In the genomic region with DNA sequence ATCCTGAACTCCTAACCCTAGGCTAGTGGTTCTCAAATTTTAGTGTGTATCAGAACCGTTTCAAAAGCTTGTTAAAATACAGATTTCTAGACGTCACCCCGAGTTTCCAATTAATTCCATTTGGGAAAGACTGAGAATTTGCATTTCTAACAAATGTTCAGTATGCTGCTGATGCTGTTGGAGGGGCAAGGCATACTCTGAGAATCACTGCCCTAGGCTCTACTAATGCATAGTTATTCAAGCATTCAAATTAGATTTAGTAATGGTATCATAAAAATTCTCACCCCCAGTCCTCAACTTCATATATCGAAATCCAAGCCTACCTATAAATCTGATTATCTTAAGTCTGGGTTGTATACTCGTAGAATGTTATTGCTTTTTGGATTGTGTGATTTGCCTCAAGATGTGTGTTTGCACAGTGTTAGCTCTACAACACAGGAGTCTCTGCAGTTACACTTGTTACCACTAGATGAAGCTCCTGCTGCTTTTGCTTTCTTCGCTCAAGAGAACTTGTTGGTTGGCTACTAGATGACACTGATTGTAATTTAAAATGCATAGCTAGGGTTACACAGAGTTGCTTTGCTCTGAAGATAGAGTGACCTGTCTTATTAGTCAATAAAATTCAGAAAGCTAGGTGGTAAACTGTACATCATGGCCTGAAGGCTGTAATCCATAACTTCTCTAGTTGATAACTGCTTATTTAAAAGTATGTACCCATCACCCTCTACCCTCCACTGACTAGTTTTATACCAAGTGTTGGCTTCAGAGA, we compare ENCODE assay signal across 8 cellular contexts. TPM values are rescaled to one million over a fixed set of nuclear protein-coding genes. Genes with fewer than 3 reads are reported as not detected.
DNase-seq lines count a peak whose midpoint lies in the region; ATAC-seq and TF ChIP-seq lines count a peak whose summit lies in the region.

No MANE protein-coding gene starts in this region.

- H4K20me1 ChIP-seq in smooth muscle cell (ENCODE audit: low read depth), result no peaks in the 10 kb centered on the region

- H3K27me3 ChIP-seq in smooth muscle cell (ENCODE audit: low read depth), result no peaks in the 10 kb centered on the region

- no peak overlapping the region for H3K27ac ChIP-seq in smooth muscle cell (ENCODE audit: low read depth)

- TF ChIP-seq CTCF in smooth muscle cell (IDR thresholded peaks at IDR 0.05; ENCODE audit: borderline replicate concordance, insufficient read depth, poor library complexity, severe bottlenecking), result peak; percentile 74

- H3K9ac ChIP-seq in smooth muscle cell (ENCODE audit: low read depth), result no peak overlapping the region

- H2AFZ ChIP-seq in smooth muscle cell (ENCODE audit: low read depth), result no peak overlapping the region

- H3F3A ChIP-seq in smooth muscle cell (ENCODE audit: low read depth), result no peaks in the 10 kb centered on the region

- H3K27me3 Mint-ChIP-seq in activated T-cell treated with anti-CD3 and anti-CD28 coated beads, Interleukin-2, amount 50 U/mL, for 24 hours, result no peaks in the 10 kb centered on the region

- no peaks in the 10 kb centered on the region for H3K9me3 ChIP-seq in smooth muscle cell (replicated peaks; ENCODE audit: low read depth)

- DNase-seq in DMS114 treated with DMSO at 0.1 percent for 48 hours (lab: John Stamatoyannopoulos, UW; ENCODE audit: unreplicated experiment) (peak; percentile 57), NCI-H345 (lab: John Stamatoyannopoulos, UW) (peak; percentile 43), amniotic epithelial cell (ENCODE audit: low read depth) (peak; percentile 76), hepatic stellate cell (ENCODE audit: low spot score) (peak; percentile 34), smooth muscle cell (lab: John Stamatoyannopoulos, UW; ENCODE audit: unreplicated experiment) (no peak)
- DNase-seq in activated T-cell treated with anti-CD3 and anti-CD28 coated beads, Interleukin-2, amount 50 U/mL, for 24 hours, result no peak

- H3K4me1 Mint-ChIP-seq in activated T-cell treated with anti-CD3 and anti-CD28 coated beads, Interleukin-2, amount 50 U/mL, for 24 hours (ENCODE audit: low read depth), result peaks cover 56% of the 10 kb centered on the region

- H3K4me2 ChIP-seq in smooth muscle cell, result no peak overlapping the region

- H3K9me3 Mint-ChIP-seq in activated T-cell treated with anti-CD3 and anti-CD28 coated beads, Interleukin-2, amount 50 U/mL, for 24 hours, result no peaks in the 10 kb centered on the region

- peaks cover 13% of the 10 kb centered on the region for H3K4me1 ChIP-seq in smooth muscle cell (ENCODE audit: low read depth)

- no peaks in the 10 kb centered on the region for H3K79me2 ChIP-seq in smooth muscle cell (ENCODE audit: low read depth)

- H3K36me3 ChIP-seq in smooth muscle cell (ENCODE audit: low read depth), result no peaks in the 10 kb centered on the region

- WGBS in smooth muscle cell (ENCODE audit: low lambda C conversion rate), result 49% methylated on average over 6 of the region's 6 CpGs

- ATAC-seq in GM19043 (IDR thresholded peaks at IDR 0.05; ENCODE audit: low read depth, unreplicated experiment) (peak; percentile 76), HG03097 (IDR thresholded peaks at IDR 0.05; ENCODE audit: low FRiP score, unreplicated experiment) (peak; percentile 63)

- H3K27ac Mint-ChIP-seq in activated T-cell treated with anti-CD3 and anti-CD28 coated beads, Interleukin-2, amount 50 U/mL, for 24 hours, result no peak overlapping the region

- no peaks in the 10 kb centered on the region for H3K36me3 Mint-ChIP-seq in activated T-cell treated with anti-CD3 and anti-CD28 coated beads, Interleukin-2, amount 50 U/mL, for 24 hours (ENCODE audit: low read depth)

- no peak overlapping the region for H3K4me3 ChIP-seq in smooth muscle cell

- no peak overlapping the region for H3K4me3 Mint-ChIP-seq in activated T-cell treated with anti-CD3 and anti-CD28 coated beads, Interleukin-2, amount 50 U/mL, for 24 hours

RNA-seq across cellular contexts. Expression of gene ERAP2, which starts 7.5 kb away (rescaled TPM):
- total RNA-seq in smooth muscle cell, result 0.72 and 2.2 TPM in 2 replicates
- 0.82 TPM in 1 of 2 replicates, not detected in the other for polyA plus RNA-seq in smooth muscle cell

Comparison
In these comparisons a context has a peak if more than half of its experiments do, and no peak if none do; other contexts are left out.
1. DNase-seq: peak in DMS114 treated with DMSO at 0.1 percent for 48 hours (single experiment), NCI-H345 (single experiment), amniotic epithelial cell (single experiment) and hepatic stellate cell (single experiment); none in smooth muscle cell (single experiment) and activated T-cell treated with anti-CD3 and anti-CD28 coated beads, Interleukin-2, amount 50 U/mL, for 24 hours (single experiment).